ENCODE assay signal across 28 cellular contexts in the genomic region with DNA sequence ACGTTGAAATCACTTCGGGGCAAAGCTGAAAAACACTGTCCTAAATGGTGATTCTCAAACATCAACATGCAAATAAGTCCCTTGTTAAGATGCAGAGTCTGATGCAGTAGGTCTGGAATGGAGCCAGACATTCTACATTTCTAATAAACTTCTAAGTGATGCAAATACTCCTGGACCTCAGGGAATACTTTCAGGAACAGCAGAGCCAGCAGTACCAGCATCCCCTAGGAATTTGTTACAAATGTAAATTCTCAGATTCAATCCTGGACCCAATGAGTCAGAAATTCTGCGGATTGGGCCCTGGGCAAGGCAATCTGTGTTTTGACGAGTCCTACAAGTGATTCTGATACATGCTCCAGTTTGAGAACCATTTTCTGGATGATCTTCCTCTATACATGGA.
"Had no signal": no experiment of that assay in that cellular context is flagged by ENCODE, and none has a peak within 500 bp of the region (broad histone marks: within the 10 kb centered on the region; RNA-seq: fewer than 3 reads in every experiment).

No MANE protein-coding gene starts in this region.

- H3K27ac ChIP-seq: breast epithelium, colonic mucosa, right lobe of liver, skin epidermis, stomach, thyroid gland, upper lobe of right lung had no signal

- ATAC-seq: activated CD8-positive, alpha-beta memory T cell treated with anti-CD3 and anti-CD28 coated beads, Interleukin-2, amount 10 ng/mL, durations not matched to agents 7 days and 5 days; activated CD8-positive, alpha-beta T cell treated with anti-CD3 and anti-CD28 coated beads, Interleukin-2, amount 10 ng/mL, durations not matched to agents 7 days and 5 days; activated naive CD8-positive, alpha-beta T cell treated with anti-CD3 and anti-CD28 coated beads, Interleukin-2, amount 50 U/mL, for 24 hours; left cardiac atrium; left ventricle myocardium superior; right lobe of liver; stimulated activated naive B cell treated with anti-CD40 and anti-IgM and Interleukin-4, amounts not matched to agents 10 μg/mL and 1 μg/mL and 100 μg/mL, for 72 hours; T-helper 17 cell; upper lobe of right lung had no signal

- H3K4me3 Mint-ChIP-seq: activated B cell treated with CpG ODN at 0.5 μM for 24 hours; activated CD8-positive, alpha-beta memory T cell treated with anti-CD3 and anti-CD28 coated beads, Interleukin-2, amount 10 ng/mL, durations not matched to agents 7 days and 5 days; activated CD8-positive, alpha-beta T cell treated with anti-CD3 and anti-CD28 coated beads, Interleukin-2, amount 10 ng/mL, durations not matched to agents 7 days and 5 days; activated naive CD4-positive, alpha-beta T cell treated with anti-CD3 and anti-CD28 coated beads, Interleukin-2, amount 50 U/mL, for 24 hours; activated naive CD8-positive, alpha-beta T cell treated with anti-CD3 and anti-CD28 coated beads, Interleukin-2, amount 50 U/mL, for 24 hours; central memory CD8-positive, alpha-beta T cell; nephron; stimulated activated naive B cell treated with anti-CD40 and anti-IgM and Interleukin-4, amounts not matched to agents 10 μg/mL and 1 μg/mL and 100 μg/mL, for 72 hours; T-helper 17 cell had no signal

- H3K4me1 Mint-ChIP-seq: activated B cell treated with CpG ODN at 0.5 μM for 24 hours; activated CD8-positive, alpha-beta memory T cell treated with anti-CD3 and anti-CD28 coated beads, Interleukin-2, amount 10 ng/mL, durations not matched to agents 7 days and 5 days; activated naive CD4-positive, alpha-beta T cell treated with anti-CD3 and anti-CD28 coated beads, Interleukin-2, amount 50 U/mL, for 24 hours; activated naive CD8-positive, alpha-beta T cell treated with anti-CD3 and anti-CD28 coated beads, Interleukin-2, amount 50 U/mL, for 24 hours; nephron; stimulated activated naive B cell treated with anti-CD40 and anti-IgM and Interleukin-4, amounts not matched to agents 10 μg/mL and 1 μg/mL and 100 μg/mL, for 72 hours had no signal

- DNase-seq: activated B cell treated with CpG ODN at 0.5 μM for 24 hours; activated CD4-positive, alpha-beta T cell treated with anti-CD3 and anti-CD28 coated beads, Interleukin-2, amount 50 U/mL, for 1 hour; activated CD8-positive, alpha-beta memory T cell treated with anti-CD3 and anti-CD28 coated beads, Interleukin-2, amount 10 ng/mL, durations not matched to agents 7 days and 5 days; activated CD8-positive, alpha-beta T cell treated with anti-CD3 and anti-CD28 coated beads, Interleukin-2, amount 10 ng/mL, durations not matched to agents 7 days and 5 days; activated naive CD8-positive, alpha-beta T cell treated with anti-CD3 and anti-CD28 coated beads, Interleukin-2, amount 50 U/mL, for 24 hours; activated T-cell treated with anti-CD3 and anti-CD28 coated beads, Interleukin-2, amount 50 U/mL, for 48 hours; amygdala; colonic mucosa; effector CD8-positive, alpha-beta T cell; foreskin melanocyte; left cardiac atrium; left ventricle myocardium superior; posterior cingulate gyrus; right lobe of liver; stimulated activated CD4-positive, alpha-beta T cell treated with anti-CD3 and anti-CD28 coated beads, Interleukin-12 subunit alpha, Interleukin-12 subunit beta, amount 100 ng/mL, for 4 hours; stimulated activated CD4-positive, alpha-beta T cell treated with anti-CD3 and anti-CD28 coated beads, Interleukin-4, amount 100 ng/mL, for 4 hours; stimulated activated CD8-positive, alpha-beta memory T cell treated with anti-CD3 and anti-CD28 coated beads, Interleukin-4, amount 100 ng/mL, for 48 hours; stimulated activated naive B cell treated with anti-CD40 and anti-IgM and Interleukin-4, amounts not matched to agents 10 μg/mL and 1 μg/mL and 100 μg/mL, for 72 hours; stomach; T-helper 17 cell; thyroid gland; upper lobe of right lung had no signal

- H3K27me3 ChIP-seq: breast epithelium, colonic mucosa, right lobe of liver, stomach, thyroid gland, upper lobe of right lung had no signal

- H3K27me3 Mint-ChIP-seq: activated B cell treated with CpG ODN at 0.5 μM for 24 hours; activated CD8-positive, alpha-beta memory T cell treated with anti-CD3 and anti-CD28 coated beads, Interleukin-2, amount 10 ng/mL, durations not matched to agents 7 days and 5 days; activated naive CD4-positive, alpha-beta T cell treated with anti-CD3 and anti-CD28 coated beads, Interleukin-2, amount 50 U/mL, for 24 hours; activated naive CD8-positive, alpha-beta T cell treated with anti-CD3 and anti-CD28 coated beads, Interleukin-2, amount 50 U/mL, for 24 hours; central memory CD8-positive, alpha-beta T cell; T-helper 17 cell had no signal

- H3K9me3 Mint-ChIP-seq: activated B cell treated with CpG ODN at 0.5 μM for 24 hours; activated naive CD4-positive, alpha-beta T cell treated with anti-CD3 and anti-CD28 coated beads, Interleukin-2, amount 50 U/mL, for 24 hours; activated naive CD8-positive, alpha-beta T cell treated with anti-CD3 and anti-CD28 coated beads, Interleukin-2, amount 50 U/mL, for 24 hours; activated T-helper 2 cell treated with anti-CD3 and anti-CD28 coated beads, Interferon-gamma antibody, Interleukin-2, Interleukin-4, amounts not matched to agents 10 μg/mL and 5 μg/mL and 100 μg/mL, durations not matched to agents 14 hours and 24 hours and 36 hours; central memory CD8-positive, alpha-beta T cell; nephron; stimulated activated naive B cell treated with anti-CD40 and anti-IgM and Interleukin-4, amounts not matched to agents 10 μg/mL and 1 μg/mL and 100 μg/mL, for 72 hours had no signal

- H3K36me3 ChIP-seq: breast epithelium, colonic mucosa, right lobe of liver, thyroid gland, upper lobe of right lung had no signal

- H3K27ac Mint-ChIP-seq: activated B cell treated with CpG ODN at 0.5 μM for 24 hours; activated CD8-positive, alpha-beta memory T cell treated with anti-CD3 and anti-CD28 coated beads, Interleukin-2, amount 10 ng/mL, durations not matched to agents 7 days and 5 days; activated CD8-positive, alpha-beta T cell treated with anti-CD3 and anti-CD28 coated beads, Interleukin-2, amount 10 ng/mL, durations not matched to agents 7 days and 5 days; activated naive CD8-positive, alpha-beta T cell treated with anti-CD3 and anti-CD28 coated beads, Interleukin-2, amount 50 U/mL, for 24 hours; activated T-helper 2 cell treated with anti-CD3 and anti-CD28 coated beads, Interferon-gamma antibody, Interleukin-2, Interleukin-4, amounts not matched to agents 10 μg/mL and 5 μg/mL and 100 μg/mL, durations not matched to agents 14 hours and 24 hours and 36 hours; nephron; stimulated activated naive B cell treated with anti-CD40 and anti-IgM and Interleukin-4, amounts not matched to agents 10 μg/mL and 1 μg/mL and 100 μg/mL, for 72 hours; T-helper 17 cell had no signal

- H3K4me1 ChIP-seq: breast epithelium, colonic mucosa, right lobe of liver, stomach, thyroid gland, upper lobe of right lung had no signal

- H3K9me3 ChIP-seq: breast epithelium, colonic mucosa, right lobe of liver, stomach, thyroid gland, upper lobe of right lung had no signal

- H3K4me3 ChIP-seq: breast epithelium, colonic mucosa, right lobe of liver, skin epidermis, stomach, thyroid gland, upper lobe of right lung had no signal
